In genomic region chr2:189261431-189261841, GRCh38 we compare ENCODE assay signal across 12 cellular contexts.
A peak's percentile ranks its signal among the peaks of the same experiment; 100 is the strongest.
DNase-seq lines count a peak whose midpoint lies in the region; ATAC-seq, FAIRE-seq and TF ChIP-seq lines count a peak whose summit lies in the region.
"Had no signal": no experiment of that assay in that cellular context is flagged by ENCODE, and none has a peak within 500 bp of the region (broad histone marks: within the 10 kb centered on the region; RNA-seq: fewer than 3 reads in every experiment).

No MANE protein-coding gene starts in this region.

- H3K27ac ChIP-seq in lower lobe of right lung = no peak overlapping the region
- H3K27ac ChIP-seq: upper lobe of right lung had no signal

- H3K27me3 ChIP-seq in lower lobe of right lung (ENCODE audit: low read depth) = no peaks in the 10 kb centered on the region
- H3K27me3 ChIP-seq: upper lobe of right lung had no signal

- no peaks in the 10 kb centered on the region for H3K9me3 ChIP-seq in lower lobe of right lung
- H3K9me3 ChIP-seq: HAP-1, upper lobe of right lung had no signal

- no peak for ATAC-seq in lower lobe of right lung
- ATAC-seq: right cardiac atrium, upper lobe of right lung had no signal

- in situ Hi-C loops in astrocyte of the spinal cord (cut with HindIII; ENCODE audit: low sequenced_read_pairs) = no loop called here

- H3K4me1 ChIP-seq in lower lobe of right lung = no peaks in the 10 kb centered on the region
- H3K4me1 ChIP-seq: upper lobe of right lung had no signal

- TF ChIP-seq CTCF in astrocyte of the spinal cord (IDR thresholded peaks at IDR 0.05; ENCODE audit: low read depth, low read length) (no peak), lower lobe of right lung (IDR thresholded peaks at IDR 0.05) (no peak)

- H3K4me3 ChIP-seq in astrocyte of the spinal cord (ENCODE audit: low read depth, low read length) (no peak overlapping the region), lower lobe of right lung (no peak overlapping the region)
- H3K4me3 ChIP-seq: HAP-1, upper lobe of right lung had no signal

- FAIRE-seq in HTR-8/SVneo (lab: Jason Lieb, UNC) = peak; percentile 52

- peak; percentile 19 for DNase-seq in AG08395 (ENCODE audit: low spot score)
- no peak for DNase-seq in HTR-8/SVneo (ENCODE audit: insufficient read length, low spot score)
- peak; percentile 84 for DNase-seq in astrocyte of the spinal cord (ENCODE audit: low read depth, low spot score)
- peak; percentile 27 for DNase-seq in hepatic stellate cell (ENCODE audit: low spot score)
- no peak for DNase-seq in DMS 273 treated with DMSO at 0.1 percent for 48 hours (lab: John Stamatoyannopoulos, UW)
- no peak for DNase-seq in NCI-H2107 (lab: John Stamatoyannopoulos, UW)
- DNase-seq in GDM1 (lab: John Stamatoyannopoulos, UW) = no peak
- no peak for DNase-seq in lower lobe of right lung
- DNase-seq: KBM-7, right cardiac atrium, upper lobe of right lung had no signal

- H3K36me3 ChIP-seq in lower lobe of right lung = no peaks in the 10 kb centered on the region
- H3K36me3 ChIP-seq: HAP-1, upper lobe of right lung had no signal

- intact Hi-C loops in lower lobe of right lung (cut with DNase I) = no loop called here

Comparison
In these comparisons a context has a peak if more than half of its experiments do, and no peak if none do; other contexts are left out.
1. DNase-seq: peak in AG08395 (single experiment), astrocyte of the spinal cord (single experiment) and hepatic stellate cell (single experiment); none in HTR-8/SVneo (single experiment), DMS 273 treated with DMSO at 0.1 percent for 48 hours (single experiment), NCI-H2107 (single experiment), GDM1 (single experiment) and lower lobe of right lung (single experiment).